21 cellular contexts compared by ENCODE assay signal in genomic region chr10:4639960-4640359, GRCh38.
DNase-seq lines count a peak whose midpoint lies in the region; ATAC-seq, FAIRE-seq and TF ChIP-seq lines count a peak whose summit lies in the region.
"Had no signal": no experiment of that assay in that cellular context is flagged by ENCODE, and none has a peak within 500 bp of the region (broad histone marks: within the 10 kb centered on the region; RNA-seq: fewer than 3 reads in every experiment).

No MANE protein-coding gene starts in this region.

- no peak overlapping the region for H3K27ac ChIP-seq in liver (ENCODE audit: low read depth in 1 of 2, low read length in 2 of 2)
- H3K27ac ChIP-seq in HepG2 (ENCODE audit: extremely low read length, insufficient read depth, low read length) = no peak overlapping the region
- peak overlapping the region; percentile 77 for H3K27ac ChIP-seq in right cardiac atrium (ENCODE audit: low read length)
- peak overlapping the region; percentile 54 to 87 (median 74) for H3K27ac ChIP-seq in sigmoid colon
- H3K27ac ChIP-seq in aorta (ENCODE audit: low read depth in 1 of 2, low read length in 2 of 2) = peak overlapping the region; percentile 56 to 98
- H3K27ac ChIP-seq: A549, C4-2B had no signal

- CTCF ChIA-PET in HepG2 (lab: Yijun Ruan, JAX; ENCODE audit: low intra/inter-chr PET ratio, low total read pairs) = no interaction called here

- H3K27me3 ChIP-seq in liver (ENCODE audit: control insufficient read depth in 4 of 4, insufficient read depth in 4 of 4, low read length in 3 of 4) = no peaks in the 10 kb centered on the region
- H3K27me3 ChIP-seq in HepG2 (ENCODE audit: control insufficient read depth in 1 of 2, insufficient read depth in 2 of 2, low read length in 2 of 2) = 0 out of 5 replicates have a peak, but pooled peaks cover 0 to 3% of the 10 kb centered on the region in 2 experiments
- H3K27me3 ChIP-seq in right cardiac atrium (ENCODE audit: control insufficient read depth, insufficient read depth) = no peaks in the 10 kb centered on the region
- no peaks in the 10 kb centered on the region for H3K27me3 ChIP-seq in sigmoid colon
- H3K27me3 ChIP-seq in aorta (ENCODE audit: control insufficient read depth in 1 of 2, insufficient read depth in 2 of 2, low read length in 1 of 2) = no peaks in the 10 kb centered on the region

- no peak overlapping the region for H2AFZ ChIP-seq in HepG2 (ENCODE audit: low read length)

- intact Hi-C loops in HepG2 (cut with micrococcal nuclease; ENCODE audit: unreplicated experiment) = no loop called here
- intact Hi-C loops in right cardiac atrium (cut with DNase I) = loop anchor here in 1 of 4 donors (10.0 kb wide), 1 partner anchor 125 kb away; no protein-coding TSS in a partner anchor
- intact Hi-C loops in sigmoid colon (cut with DNase I) = no loop called here
- intact Hi-C loops in aorta (cut with DNase I) = loop anchor here (10.0 kb wide), 3 partner anchors 95 to 125 kb away; no protein-coding TSS in a partner anchor

- TF ChIP-seq RAD21 in liver (IDR thresholded peaks at IDR 0.05) = peak in 1 of 2 donors; percentile 5
- TF ChIP-seq RAD21 in HepG2 (CRISPR knock-in tag; IDR thresholded peaks at IDR 0.05) = no peak

- TF ChIP-seq POLR2A in HepG2 (IDR thresholded peaks at IDR 0.05; ENCODE audit: insufficient read depth in 1 of 2, low read depth in 2 of 2, low read length in 2 of 2) (no peak), sigmoid colon (IDR thresholded peaks at IDR 0.05) (no peak)

- H3K4me3 ChIP-seq in liver (ENCODE audit: low read depth in 1 of 3, low read length in 3 of 3) = no peak overlapping the region
- no peak overlapping the region for H3K4me3 ChIP-seq in HepG2 (replicated peaks in 1 of 3; ENCODE audit: insufficient read depth in 1 of 3, low read depth in 2 of 3, low read length in 3 of 3)
- no peak overlapping the region for H3K4me3 ChIP-seq in right cardiac atrium (ENCODE audit: low read length)
- no peak overlapping the region for H3K4me3 ChIP-seq in sigmoid colon
- no peak overlapping the region for H3K4me3 ChIP-seq in aorta (ENCODE audit: low read length in 2 of 2)
- H3K4me3 ChIP-seq: A549, smooth muscle cell had no signal

- ATAC-seq in HepG2 = no peak
- peak; percentile 92 to 96 for ATAC-seq in right cardiac atrium
- ATAC-seq in aorta (ENCODE audit: low FRiP score) = peak; percentile 70
- no peak for ATAC-seq in HG02610 (IDR thresholded peaks at IDR 0.05; ENCODE audit: unreplicated experiment)
- ATAC-seq: A549; activated CD8-positive, alpha-beta T cell treated with anti-CD3 and anti-CD28 coated beads for 36 hours had no signal

- no TSS peak for BruUV-seq in HepG2 (replicated peaks; lab: Mats Ljungman, UMichigan)

- TF ChIP-seq CTCF in liver (IDR thresholded peaks at IDR 0.05; ENCODE audit: low read depth, low read length, missing input control) (no peak), HepG2 (CRISPR knock-in tag; IDR thresholded peaks at IDR 0.05) (no peak), sigmoid colon (IDR thresholded peaks at IDR 0.05) (no peak)

- in situ Hi-C loops in HepG2 (cut with HindIII; ENCODE audit: extremely low pct_ligation_motif_present, low pct_unique_long_range_greater_than_20kb) = no loop called here

- H4K20me1 ChIP-seq in HepG2 (ENCODE audit: insufficient read depth, low read length) = no peaks in the 10 kb centered on the region

- H3K9me3 ChIP-seq in liver (ENCODE audit: control insufficient read depth in 4 of 4, low read length in 3 of 4) (no peaks in the 10 kb centered on the region), HepG2 (ENCODE audit: low read length) (no peaks in the 10 kb centered on the region), right cardiac atrium (ENCODE audit: control insufficient read depth, low read length) (no peaks in the 10 kb centered on the region), sigmoid colon (no peaks in the 10 kb centered on the region), aorta (ENCODE audit: control insufficient read depth, low read length) (no peaks in the 10 kb centered on the region)
- H3K9me3 ChIP-seq: A549 had no signal

- FAIRE-seq in HepG2 (lab: Jason Lieb, UNC) = no peak
- FAIRE-seq: kidney had no signal

- H3K4me1 ChIP-seq in liver (ENCODE audit: control insufficient read depth in 4 of 4, insufficient read depth in 4 of 4, low read length in 3 of 4) (no peaks in the 10 kb centered on the region), HepG2 (ENCODE audit: insufficient read depth, low read length) (no peaks in the 10 kb centered on the region), right cardiac atrium (ENCODE audit: control insufficient read depth, insufficient read depth, low read length) (peaks cover 4% of the 10 kb centered on the region), sigmoid colon (peaks cover 0 to 29% (median 23%) of the 10 kb centered on the region in 4 donors), aorta (ENCODE audit: control insufficient read depth in 1 of 2, insufficient read depth in 2 of 2, low read length in 2 of 2) (no peaks in the 10 kb centered on the region)
- H3K4me1 ChIP-seq: A549 had no signal

- 41% methylated on average over 2 of the region's 2 CpGs for WGBS in liver
- 5% methylated on average over 2 of the region's 2 CpGs for WGBS in HepG2 (ENCODE audit: low lambda C conversion rate)
- 18% methylated on average over 2 of the region's 2 CpGs for WGBS in right cardiac atrium
- 79 to 87% methylated on average over 2 of the region's 2 CpGs for WGBS in sigmoid colon, 2 donors
- 2 to 3% methylated on average over 2 of the region's 2 CpGs for WGBS in aorta, 2 donors

- H3K4me2 ChIP-seq in HepG2 (ENCODE audit: low read depth, low read length) = no peak overlapping the region
- H3K4me2 ChIP-seq: A549, smooth muscle cell had no signal

- no peaks in the 10 kb centered on the region for H3K79me2 ChIP-seq in HepG2 (ENCODE audit: insufficient read depth, low read length)

- POLR2A ChIA-PET in HepG2 (lab: Yijun Ruan, JAX) = no interaction called here

- no peak for TF ChIP-seq EP300 in HepG2 (IDR thresholded peaks at IDR 0.05; ENCODE audit: low read depth in 2 of 2, low read length in 2 of 2)
- no peak for TF ChIP-seq EP300 in HepG2 (CRISPR knock-in tag; IDR thresholded peaks at IDR 0.05; ENCODE audit: borderline replicate concordance)
- peak in 2 of 4 donors; percentile 15 to 51 for TF ChIP-seq EP300 in sigmoid colon (IDR thresholded peaks at IDR 0.05)

- DNase-seq in HepG2 (ENCODE audit: low spot score) (no peak), right cardiac atrium (peak in 1 of 3 donors; percentile 18), sigmoid colon (no peak), aorta (no peak), NCI-H2227 treated with DMSO at 0.1 percent for 48 hours (lab: John Stamatoyannopoulos, UW) (no peak), DMS79 (lab: John Stamatoyannopoulos, UW) (no peak)
- DNase-seq: activated CD8-positive, alpha-beta T cell treated with anti-CD3 and anti-CD28 coated beads for 36 hours; activated naive CD8-positive, alpha-beta T cell treated with anti-CD3 and anti-CD28 coated beads, Interleukin-2, amount 10 ng/mL, durations not matched to agents 7 days and 5 days; activated T-cell treated with anti-CD3 and anti-CD28 coated beads, Interleukin-2, amount 50 U/mL, for 48 hours; GDM1; kidney; NCI-H1092 treated with DMSO at 0.1 percent for 48 hours; NCI-H2107; nucleus accumbens; OCI-M1; stimulated activated CD4-positive, alpha-beta T cell treated with anti-CD3 and anti-CD28 coated beads, Interleukin-4, amount 100 ng/mL, for 4 hours had no signal

- H3K9ac ChIP-seq in liver (ENCODE audit: low read depth in 1 of 2, low read length in 2 of 2) (no peak overlapping the region), HepG2 (ENCODE audit: insufficient read depth, low read depth, low read length) (no peak overlapping the region)

- H3K36me3 ChIP-seq in liver (ENCODE audit: control insufficient read depth in 4 of 4, insufficient read depth in 3 of 4, low read depth in 1 of 4, low read length in 3 of 4) (no peaks in the 10 kb centered on the region), HepG2 (replicated peaks in 1 of 2; ENCODE audit: control insufficient read depth in 1 of 2, insufficient read depth in 2 of 2, low read length in 2 of 2) (no peaks in the 10 kb centered on the region), sigmoid colon (no peaks in the 10 kb centered on the region), aorta (ENCODE audit: control insufficient read depth in 1 of 2, insufficient read depth in 2 of 2, low read length in 1 of 2) (no peaks in the 10 kb centered on the region)

TF ChIP-seq in liver, 16 proteins besides CTCF, POLR2A, EP300 and RAD21:
- TF ChIP-seq FOXA2 (IDR thresholded peaks at IDR 0.05) = no peak
- no peak for TF ChIP-seq ATF3 (IDR thresholded peaks at IDR 0.05)
- TF ChIP-seq SP1 (IDR thresholded peaks at IDR 0.05) = peak; percentile 30

Comparison
In these comparisons a context has a peak if more than half of its experiments do, and no peak if none do; other contexts are left out.
1. H3K27ac ChIP-seq: peak in right cardiac atrium (single experiment), sigmoid colon (4 of 4) and aorta (2 of 2); none in liver (0 of 2) and HepG2 (single experiment).
2. ATAC-seq: peak in right cardiac atrium (2 of 2) and aorta (single experiment); none in HepG2 (single experiment) and HG02610 (single experiment).
3. intact Hi-C loops: an anchor here in aorta (10.0 kb wide); none called in HepG2 and sigmoid colon.